In genomic region chr20:35776513-35777101, GRCh38 we compare ENCODE assay signal across 8 cellular contexts. TPM values are rescaled to one million over a fixed set of nuclear protein-coding genes. Genes with fewer than 3 reads are reported as not detected.
DNase-seq lines count a peak whose midpoint lies in the region; ATAC-seq and TF ChIP-seq lines count a peak whose summit lies in the region.

No MANE protein-coding gene starts in this region.

- no peak overlapping the region for H3K4me3 ChIP-seq in heart left ventricle
- no peak overlapping the region for H3K4me3 ChIP-seq in testis

- H3K4me1 ChIP-seq in heart left ventricle (peaks cover 3 to 52% (median 24%) of the 10 kb centered on the region in 12 donors), testis (peaks cover 24% of the 10 kb centered on the region)

- H3K27ac Mint-ChIP-seq in activated CD4-positive, alpha-beta T cell treated with anti-CD3 and anti-CD28 coated beads for 36 hours, result peak overlapping the region; percentile 29

- no peaks in the 10 kb centered on the region for H3K27me3 Mint-ChIP-seq in activated CD4-positive, alpha-beta T cell treated with anti-CD3 and anti-CD28 coated beads for 36 hours

- no peak for TF ChIP-seq CTCF in VCaP (conservative IDR thresholded peaks at IDR 0.05)
- TF ChIP-seq CTCF in heart left ventricle (IDR thresholded peaks at IDR 0.05), result no peak
- no peak for TF ChIP-seq CTCF in testis (IDR thresholded peaks at IDR 0.05)

- H3K9me3 Mint-ChIP-seq in activated CD4-positive, alpha-beta T cell treated with anti-CD3 and anti-CD28 coated beads for 36 hours (ENCODE audit: low read depth), result peaks cover 1% of the 10 kb centered on the region

- H3K36me3 ChIP-seq in heart left ventricle (peaks cover 0 to 44% (median 10%) of the 10 kb centered on the region in 9 donors), testis (ENCODE audit: low read depth, missing control alignments) (no peaks in the 10 kb centered on the region)

- CTCF ChIA-PET in activated CD4-positive, alpha-beta T cell treated with anti-CD3 and anti-CD28 coated beads for 36 hours (lab: Charles Lee), result interaction anchor here (0.6 to 1.2 kb wide), 6 partner anchors 10 to 313 kb away, joined by 3 to 5 read pairs (median 3); partner anchors contain the start of gene RBM39

- peaks cover 54% of the 10 kb centered on the region for H3K4me1 Mint-ChIP-seq in activated CD4-positive, alpha-beta T cell treated with anti-CD3 and anti-CD28 coated beads for 36 hours

- no peak overlapping the region for H3K4me3 Mint-ChIP-seq in activated CD4-positive, alpha-beta T cell treated with anti-CD3 and anti-CD28 coated beads for 36 hours

- intact Hi-C loops in activated CD4-positive, alpha-beta T cell treated with anti-CD3 and anti-CD28 coated beads for 36 hours (cut with DNase I, micrococcal nuclease), result loop anchor here in 1 of 2 experiments (10.0 kb wide), 3 partner anchors 288 to 1472 kb away; partner anchors contain the start of genes AHCY and DSN1
- intact Hi-C loops in heart left ventricle (cut with DNase I) (no loop called here), testis (cut with DNase I; ENCODE audit: low total_unique reads) (no loop called here)

- DNase-seq in activated CD4-positive, alpha-beta T cell treated with anti-CD3 and anti-CD28 coated beads for 36 hours, result no peak
- no peak for DNase-seq in activated CD4-positive, alpha-beta T cell treated with anti-CD3 and anti-CD28 coated beads, Interleukin-2, amount 50 U/mL, for 48 hours
- DNase-seq in heart left ventricle, result peak in 4 of 5 donors; percentile 47 to 68 (median 60)
- peak; percentile 87 for DNase-seq in testis

- peaks cover 42% of the 10 kb centered on the region for H3K36me3 Mint-ChIP-seq in activated CD4-positive, alpha-beta T cell treated with anti-CD3 and anti-CD28 coated beads for 36 hours (ENCODE audit: low read depth)

- H3K27me3 ChIP-seq in heart left ventricle, result no peaks in the 10 kb centered on the region
- no peaks in the 10 kb centered on the region for H3K27me3 ChIP-seq in testis

- H3K27ac ChIP-seq in VCaP (peak overlapping the region; percentile 77), heart left ventricle (peak overlapping the region in 5 of 12 donors; percentile 7 to 37 (median 33)), testis (no peak overlapping the region)

- TF ChIP-seq POLR2A in heart left ventricle (IDR thresholded peaks at IDR 0.05) (no peak), testis (IDR thresholded peaks at IDR 0.05) (no peak)

- POLR2A ChIA-PET in activated CD4-positive, alpha-beta T cell treated with anti-CD3 and anti-CD28 coated beads for 36 hours (lab: Charles Lee), result no interaction called here

- H3K9me3 ChIP-seq in heart left ventricle (no peaks in the 10 kb centered on the region), testis (no peaks in the 10 kb centered on the region)

- 40 to 54% (median 45%) methylated on average over 4 of the region's 4 CpGs for WGBS in heart left ventricle, 4 donors
- 67% methylated on average over 4 of the region's 4 CpGs for WGBS in testis, 2 donors

- no peak for ATAC-seq in activated CD4-positive, alpha-beta T cell treated with anti-CD3 and anti-CD28 coated beads for 36 hours
- ATAC-seq in heart left ventricle, result no peak
- no peak for ATAC-seq in GM18909 (IDR thresholded peaks at IDR 0.05; ENCODE audit: poor library complexity, unreplicated experiment)
- ATAC-seq in HG03039 (IDR thresholded peaks at IDR 0.05; ENCODE audit: unreplicated experiment), result no peak
- ATAC-seq in HG03460 (IDR thresholded peaks at IDR 0.05; ENCODE audit: unreplicated experiment), result no peak

RNA-seq across cellular contexts. Expression of gene PHF20, which starts 4.8 kb away (rescaled TPM):
- 10 to 100 TPM; 54.3 to 61.6 TPM for total RNA-seq in activated CD4-positive, alpha-beta T cell treated with anti-CD3 and anti-CD28 coated beads for 36 hours
- total RNA-seq in heart left ventricle (10 to 100 TPM; 26.4 to 47.0 (median 36.5) TPM), testis (100 to 1,000 TPM in 1 of 2 donors, 10 to 100 TPM in 1; 59.8 to 108 TPM)
- polyA plus RNA-seq in heart left ventricle (10 to 100 TPM; 25.8 to 48.9 TPM), testis (ENCODE audit: insufficient read depth, low read depth, low replicate concordance) (76.1 TPM)

RNA-seq across cellular contexts. Expression of gene RBM39, which starts 34.5 kb away (rescaled TPM):
- 100 to 1,000 TPM; 303 to 356 TPM for total RNA-seq in activated CD4-positive, alpha-beta T cell treated with anti-CD3 and anti-CD28 coated beads for 36 hours
- 100 to 1,000 TPM in 7 of 9 donors, 10 to 100 TPM in 2; 72.6 to 147 (median 112) TPM for total RNA-seq in heart left ventricle
- 100 to 1,000 TPM in 1 of 2 donors, 10 to 100 TPM in 1; 90.4 to 165 TPM for polyA plus RNA-seq in heart left ventricle
- total RNA-seq in testis, result 100 to 1,000 TPM; 273 to 278 TPM
- polyA plus RNA-seq in testis (ENCODE audit: insufficient read depth, low read depth, low replicate concordance), result 116 TPM

Comparison
In these comparisons a context has a peak if more than half of its experiments do, and no peak if none do; other contexts are left out.
1. DNase-seq: peak in heart left ventricle (4 of 5) and testis (single experiment); none in activated CD4-positive, alpha-beta T cell treated with anti-CD3 and anti-CD28 coated beads for 36 hours (single experiment) and activated CD4-positive, alpha-beta T cell treated with anti-CD3 and anti-CD28 coated beads, Interleukin-2, amount 50 U/mL, for 48 hours (0 of 2).